ENCODE assay signal across 8 cellular contexts in genomic region chr7:74452748-74453320, GRCh38. TPM values are rescaled to one million over a fixed set of nuclear protein-coding genes. Genes with fewer than 3 reads are reported as not detected.
DNase-seq lines count a peak whose midpoint lies in the region; ATAC-seq, FAIRE-seq and TF ChIP-seq lines count a peak whose summit lies in the region.

No MANE protein-coding gene starts in this region.

- H3K4me1 ChIP-seq in CD8-positive, alpha-beta memory T cell (ENCODE audit: insufficient read depth, low read length) = peaks cover 12% of the 10 kb centered on the region
- H3K4me1 ChIP-seq in PC-9 (replicated peaks; ENCODE audit: insufficient read depth) (peaks cover 7% of the 10 kb centered on the region), GM12878 (ENCODE audit: control insufficient read depth, insufficient read depth, low read length) (peaks cover 5% of the 10 kb centered on the region)

- H2AFZ ChIP-seq in PC-9 (no peak overlapping the region), GM12878 (ENCODE audit: control insufficient read depth, low read depth, low read length) (no peak overlapping the region; the same call in 1 of the 2 replicates)

- H3K27ac ChIP-seq in CD8-positive, alpha-beta memory T cell (ENCODE audit: low read depth, low read length) = no peak overlapping the region
- peak overlapping the region; percentile 91 for H3K27ac ChIP-seq in PC-9
- no peak overlapping the region for H3K27ac ChIP-seq in GM12878 (ENCODE audit: control insufficient read depth, insufficient read depth)
- H3K27ac ChIP-seq in layer of hippocampus (ENCODE audit: low read depth, low read length) = peak overlapping the region; percentile 68

- H3K36me3 Mint-ChIP-seq in CD8-positive, alpha-beta memory T cell = no peaks in the 10 kb centered on the region

- H3K79me2 ChIP-seq in PC-9 (ENCODE audit: low read depth) (peaks cover 25% of the 10 kb centered on the region), GM12878 (ENCODE audit: control insufficient read depth, insufficient read depth, low read length) (no peaks in the 10 kb centered on the region)

- no peaks in the 10 kb centered on the region for H3K27me3 ChIP-seq in CD8-positive, alpha-beta memory T cell (ENCODE audit: insufficient read depth, low read length, poor library complexity, severe bottlenecking)
- H3K27me3 ChIP-seq in PC-9 (ENCODE audit: insufficient read depth, low read depth) (no peaks in the 10 kb centered on the region), GM12878 (replicated peaks in 1 of 2; ENCODE audit: control insufficient read depth in 2 of 2, insufficient read depth in 2 of 2, low read length in 1 of 2) (no peaks in the 10 kb centered on the region), layer of hippocampus (ENCODE audit: control insufficient read depth, insufficient read depth, low read length) (no peaks in the 10 kb centered on the region)

- no peaks in the 10 kb centered on the region for H3K9me3 Mint-ChIP-seq in CD8-positive, alpha-beta memory T cell

- 69% methylated on average over 11 of the region's 15 CpGs for WGBS in GM12878 (ENCODE audit: insufficient coverage, insufficient replicate concordance, low lambda C conversion rate, missing lambda C conversion rate)

- no peak for TF ChIP-seq CTCF in PC-9 (conservative IDR thresholded peaks at IDR 0.05)
- 0 out of 6 replicates have a peak, but pooled peaks of 1 of the 3 experiments have one; percentile 3 for TF ChIP-seq CTCF in GM12878 (IDR thresholded peaks at IDR 0.05 in 2 of 3, conservative IDR thresholded peaks at IDR 0.05 in 1 of 3; ENCODE audit: control insufficient read depth in 2 of 3, extremely low read depth in 1 of 3, insufficient read depth in 1 of 3, low read depth in 3 of 3, low read length in 3 of 3)

- peak overlapping the region; percentile 63 to 82 (median 81) for H3K4me3 Mint-ChIP-seq in CD8-positive, alpha-beta memory T cell

- no peak for TF ChIP-seq POLR2A in GM12878 (IDR thresholded peaks at IDR 0.05; ENCODE audit: low read depth, low read length)

- H4K20me1 ChIP-seq in PC-9 (ENCODE audit: insufficient read depth) (no peaks in the 10 kb centered on the region), GM12878 (ENCODE audit: control insufficient read depth, insufficient read depth) (peaks cover 2% of the 10 kb centered on the region; the same call in 1 of the 2 replicates)

- RAD21 ChIA-PET in GM12878 (lab: Charles Lee; ENCODE audit: unreplicated experiment) = no interaction called here

- TF ChIP-seq EP300 in GM12878 (IDR thresholded peaks at IDR 0.05; ENCODE audit: borderline replicate concordance in 1 of 2, control insufficient read depth in 1 of 2, low read depth in 2 of 2, low read length in 2 of 2) = no peak

- H3K4me2 ChIP-seq in PC-9 = peak overlapping the region; percentile 9; the same call in 1 of the 2 replicates
- H3K4me2 ChIP-seq in GM12878 (ENCODE audit: control insufficient read depth, insufficient read depth) = peak overlapping the region; percentile 42; the same call in 1 of the 2 replicates

- peak; percentile 83 for FAIRE-seq in GM12878 (lab: Jason Lieb, UNC)

- SMC1A ChIA-PET in GM12878 (lab: Charles Lee; ENCODE audit: uncharacterized antibody, unreplicated experiment) = no interaction called here

- POLR2A ChIA-PET in CD8-positive, alpha-beta memory T cell (lab: Charles Lee) = interaction anchor here (0.6 kb wide), 1 partner anchor 266 kb away, joined by 5 read pairs; no protein-coding TSS in a partner anchor
- POLR2A ChIA-PET in PC-9 (lab: Charles Lee; ENCODE audit: unreplicated experiment) = no interaction called here
- POLR2A ChIA-PET in GM12878 (lab: Charles Lee) = no interaction called here

- no peak for TF ChIP-seq RAD21 in GM12878 (IDR thresholded peaks at IDR 0.05; ENCODE audit: insufficient read depth, low read depth, low read length)

- intact Hi-C loops in PC-9 (cut with micrococcal nuclease; ENCODE audit: unreplicated experiment) (loop anchor here (1.0 to 5.0 kb wide), 3 partner anchors 23 to 184 kb away; no protein-coding TSS in a partner anchor), GM12878 (cut with micrococcal nuclease; ENCODE audit: unreplicated experiment) (loop anchor here (10.0 kb wide), 1 partner anchor 212 kb away; no protein-coding TSS in a partner anchor)

- ATAC-seq in GM12878 = no peak
- ATAC-seq in HG03097 (IDR thresholded peaks at IDR 0.05; ENCODE audit: low FRiP score, unreplicated experiment) = no peak

- H3K9ac ChIP-seq in GM12878 (ENCODE audit: control insufficient read depth, insufficient read depth, low read length) = no peak overlapping the region

- CTCF ChIA-PET in CD8-positive, alpha-beta memory T cell (lab: Charles Lee) = no interaction called here
- CTCF ChIA-PET in PC-9 (lab: Charles Lee) (no interaction called here), GM12878 (lab: Yijun Ruan, JAX) (interaction anchor here (7.4 kb wide), 1 partner anchor 113 kb away, joined by 61 read pairs; no protein-coding TSS in a partner anchor)

- peak overlapping the region; percentile 76 to 94 (median 87) for H3K27ac Mint-ChIP-seq in CD8-positive, alpha-beta memory T cell

- peaks cover 14% of the 10 kb centered on the region for H3F3A ChIP-seq in PC-9 (ENCODE audit: insufficient read depth, low read depth)

- no peaks in the 10 kb centered on the region for H3K36me3 ChIP-seq in CD8-positive, alpha-beta memory T cell (ENCODE audit: insufficient read depth, low read length)
- no peaks in the 10 kb centered on the region for H3K36me3 ChIP-seq in PC-9 (ENCODE audit: low read depth)
- H3K36me3 ChIP-seq in GM12878 (ENCODE audit: control insufficient read depth in 2 of 2, insufficient read depth in 2 of 2, low read length in 1 of 2) = no peaks in the 10 kb centered on the region

- peak in 1 of 5 donors; percentile 1 for DNase-seq in CD8-positive, alpha-beta memory T cell
- DNase-seq in PC-9 (no peak), GM12878 (ENCODE audit: low read depth, low spot score) (no peak), activated gamma-delta T cell (lab: John Stamatoyannopoulos, UW) (no peak), cerebellum (ENCODE audit: low spot score) (no peak)
- DNase-seq in stimulated activated naive CD4-positive, alpha-beta T cell treated with Interleukin-2 at 50 U/mL for 16 hours (lab: John Stamatoyannopoulos, UW) = peak; percentile 35

- no peaks in the 10 kb centered on the region for H3K9me2 ChIP-seq in PC-9 (ENCODE audit: insufficient read depth)

- peaks cover 12 to 24% (median 19%) of the 10 kb centered on the region in 3 donors for H3K4me1 Mint-ChIP-seq in CD8-positive, alpha-beta memory T cell

- peaks cover 12 to 19% of the 10 kb centered on the region in 2 donors for H3K27me3 Mint-ChIP-seq in CD8-positive, alpha-beta memory T cell

- BruUV-seq in PC-9 (replicated peaks; lab: Mats Ljungman, UMichigan) (TSS peak; percentile 16), GM12878 (replicated peaks; lab: Mats Ljungman, UMichigan) (no TSS peak)

- in situ Hi-C loops in GM12878 (cut with MboI) = no loop called here

- no peaks in the 10 kb centered on the region for H3K9me3 ChIP-seq in CD8-positive, alpha-beta memory T cell (ENCODE audit: low read length)
- H3K9me3 ChIP-seq in PC-9 (ENCODE audit: insufficient read depth, low read depth) (no peaks in the 10 kb centered on the region), GM12878 (replicated peaks; ENCODE audit: control insufficient read depth, insufficient read depth, low read length) (no peaks in the 10 kb centered on the region; the same call in 2 of the 3 replicates)

- peak overlapping the region; percentile 17 for H3K4me3 ChIP-seq in CD8-positive, alpha-beta memory T cell (ENCODE audit: low read length)
- no peak overlapping the region for H3K4me3 ChIP-seq in PC-9
- no peak overlapping the region for H3K4me3 ChIP-seq in GM12878

TF ChIP-seq in GM12878, 131 proteins besides CTCF, POLR2A, EP300 and RAD21 (continues in another document):
- TF ChIP-seq POLR2AphosphoS5 (IDR thresholded peaks at IDR 0.05; ENCODE audit: low read length) (no peak), ZSCAN29 (IDR thresholded peaks at IDR 0.05) (no peak), RELB (IDR thresholded peaks at IDR 0.05; ENCODE audit: low read depth) (no peak), CREM (IDR thresholded peaks at IDR 0.05; ENCODE audit: low read depth) (no peak)

RNA-seq across cellular contexts. Expression of gene GTF2IRD1, which starts 0.9 kb away (rescaled TPM):
- total RNA-seq in CD8-positive, alpha-beta memory T cell = under 1 TPM; 0.42 to 0.88 TPM
- polyA plus RNA-seq in CD8-positive, alpha-beta memory T cell = not detected
- total RNA-seq in PC-9 (2021) (44.0 and 46.7 TPM in 2 replicates), GM12878 (2014; rRNA removed) (0.65 and 0.96 TPM in 2 replicates), GM12878 (2014; rRNA removed; fragmentation: Illumina TruSeq; extraction: Trizol) (0.98 and 1.0 TPM in 2 replicates), GM12878 (2021) (2.6 and 3.0 TPM in 2 replicates), cerebellum (20.7 TPM)
- 13.7 and 14.4 TPM in 2 replicates for total RNA-seq in GM12878 (2013; cell fraction: nucleolus; rRNA removed)
- 0.60 TPM for polyA plus RNA-seq in GM12878 (2011; ENCODE audit: low read depth)
- polyA plus RNA-seq in GM12878 (2011; rRNA removed) (1.3 and 2.0 TPM in 2 replicates), GM12878 (2014; fragmentation: Illumina TruSeq; extraction: Trizol) (1.9 and 2.8 TPM in 2 replicates), GM12878 (2014; fragmentation: Nextera tagmentation; extraction: Ambion mirVana) (1 to 10 TPM in 1 of 2 experiments, under 1 TPM in 1; 0.48 to 1.8 TPM), GM12878 (2014; rRNA removed) (1.6 and 3.3 TPM in 2 replicates), GM12878 (2016; fragmentation: Nextera tagmentation; extraction: Ambion mirVana) (under 1 TPM; 0.57 to 0.62 TPM)
- polyA plus RNA-seq in GM12878 (2011; cell fraction: cytosol; rRNA removed) = 1.4 and 1.6 TPM in 2 replicates
- polyA plus RNA-seq in GM12878 (2011; cell fraction: nucleus; rRNA removed) = 1.6 TPM in 2 replicates
- 2.2 and 2.6 TPM in 2 replicates for polyA plus RNA-seq in GM12878 (2012)
- 0.59 and 2.0 TPM in 2 replicates for polyA minus RNA-seq in GM12878 (2011; rRNA and poly(A)+ RNA removed)
- polyA minus RNA-seq in GM12878 (2011; cell fraction: cytosol; rRNA and poly(A)+ RNA removed) = 0.94 and 1.5 TPM in 2 replicates
- 1.2 and 2.0 TPM in 2 replicates for polyA minus RNA-seq in GM12878 (2011; cell fraction: nucleus; rRNA and poly(A)+ RNA removed)

Comparison
In these comparisons a context has a peak if more than half of its experiments do, and no peak if none do; other contexts are left out.
1. H3K27ac ChIP-seq: peak in PC-9 (single experiment) and layer of hippocampus (single experiment); none in CD8-positive, alpha-beta memory T cell (single experiment) and GM12878 (single experiment).